ENCODE assay signal across 22 cellular contexts in the genomic region with DNA sequence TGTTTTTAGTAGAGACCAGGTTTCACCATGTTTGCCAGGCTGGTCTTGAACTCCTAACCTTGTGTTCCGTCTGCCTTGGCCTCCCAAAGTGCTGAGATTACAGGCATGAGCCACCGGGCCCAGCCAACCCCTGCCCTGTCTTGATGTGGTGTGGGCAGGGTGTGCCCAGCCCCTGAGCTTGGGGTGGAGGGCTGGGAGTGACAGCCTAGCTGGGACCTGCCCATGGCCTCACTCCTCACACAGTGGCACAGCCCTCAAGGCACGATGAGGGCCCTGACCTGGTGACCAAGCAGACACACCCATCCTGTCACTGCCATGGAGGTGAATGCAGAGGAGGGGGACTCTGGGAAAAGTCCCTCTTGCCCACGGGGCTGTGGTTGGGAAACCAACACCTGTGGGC. TPM values are rescaled to one million over a fixed set of nuclear protein-coding genes. Genes with fewer than 3 reads are reported as not detected.
DNase-seq lines count a peak whose midpoint lies in the region; ATAC-seq and TF ChIP-seq lines count a peak whose summit lies in the region.
"Had no signal": no experiment of that assay in that cellular context is flagged by ENCODE, and none has a peak within 500 bp of the region (broad histone marks: within the 10 kb centered on the region; RNA-seq: fewer than 3 reads in every experiment).

No MANE protein-coding gene starts in this region.

- peak; percentile 61 for DNase-seq in activated naive CD4-positive, alpha-beta T cell treated with anti-CD3 and anti-CD28 coated beads, Interleukin-2, amount 10 ng/mL, durations not matched to agents 7 days and 5 days
- no peak for DNase-seq in activated naive CD4-positive, alpha-beta T cell (lab: John Stamatoyannopoulos, UW)
- DNase-seq in activated T-helper 2 cell treated with anti-CD3 and anti-CD28 coated beads, Interferon-gamma antibody, Interleukin-2, Interleukin-4, amounts not matched to agents 10 μg/mL and 5 μg/mL and 100 μg/mL, durations not matched to agents 14 hours and 24 hours and 36 hours (ENCODE audit: low spot score), result no peak
- DNase-seq in mucosa of descending colon (peak in 2 of 3 donors; percentile 42 to 46), foreskin fibroblast (no peak), SW480 (ENCODE audit: low spot score) (no peak)
- no peak for DNase-seq in effector CD8-positive, alpha-beta T cell (lab: John Stamatoyannopoulos, UW)
- DNase-seq: Calu3; dermis blood vessel endothelial cell; GDM1; head of caudate nucleus; mesendoderm; NCI-H2107; NCI-H69; occipital lobe; sigmoid colon; stimulated activated CD4-positive, alpha-beta T cell treated with anti-CD3 and anti-CD28 coated beads, Interleukin-4, amount 100 ng/mL, for 24 hours; WERI-Rb-1 had no signal

- H3K27ac Mint-ChIP-seq in activated naive CD4-positive, alpha-beta T cell treated with anti-CD3 and anti-CD28 coated beads, Interleukin-2, amount 10 ng/mL, durations not matched to agents 7 days and 5 days, result peak overlapping the region; percentile 100
- peak overlapping the region; percentile 96 for H3K27ac Mint-ChIP-seq in activated T-helper 2 cell treated with anti-CD3 and anti-CD28 coated beads, Interferon-gamma antibody, Interleukin-2, Interleukin-4, amounts not matched to agents 10 μg/mL and 5 μg/mL and 100 μg/mL, durations not matched to agents 14 hours and 24 hours and 36 hours

- peaks cover 29% of the 10 kb centered on the region for H3K4me1 ChIP-seq in mucosa of descending colon (ENCODE audit: low read depth)

- no peaks in the 10 kb centered on the region for H3K36me3 ChIP-seq in mucosa of descending colon (ENCODE audit: low read depth)
- H3K36me3 ChIP-seq: sigmoid colon, WERI-Rb-1 had no signal

- CTCF ChIA-PET in activated naive CD4-positive, alpha-beta T cell treated with anti-CD3 and anti-CD28 coated beads, Interleukin-2, amount 10 ng/mL, durations not matched to agents 7 days and 5 days (lab: Charles Lee), result interaction anchor here (0.9 to 1.7 kb wide), 2 partner anchors 9 to 18 kb away, joined by 3 to 4 read pairs; no protein-coding TSS in a partner anchor

- H3K4me3 ChIP-seq in mucosa of descending colon, result no peak overlapping the region
- no peak overlapping the region for H3K4me3 ChIP-seq in foreskin fibroblast (ENCODE audit: low read depth in 1 of 2, low read length in 2 of 2)
- H3K4me3 ChIP-seq: esophagus muscularis mucosa, sigmoid colon had no signal

- peaks cover 58% of the 10 kb centered on the region for H3K36me3 Mint-ChIP-seq in activated naive CD4-positive, alpha-beta T cell treated with anti-CD3 and anti-CD28 coated beads, Interleukin-2, amount 10 ng/mL, durations not matched to agents 7 days and 5 days
- H3K36me3 Mint-ChIP-seq in activated T-helper 2 cell treated with anti-CD3 and anti-CD28 coated beads, Interferon-gamma antibody, Interleukin-2, Interleukin-4, amounts not matched to agents 10 μg/mL and 5 μg/mL and 100 μg/mL, durations not matched to agents 14 hours and 24 hours and 36 hours (ENCODE audit: low read depth), result peaks cover 51% of the 10 kb centered on the region

- H3K9me3 ChIP-seq in mucosa of descending colon, result no peaks in the 10 kb centered on the region
- H3K9me3 ChIP-seq: esophagus muscularis mucosa, sigmoid colon had no signal

- H3K27me3 Mint-ChIP-seq in activated naive CD4-positive, alpha-beta T cell treated with anti-CD3 and anti-CD28 coated beads, Interleukin-2, amount 10 ng/mL, durations not matched to agents 7 days and 5 days, result no peaks in the 10 kb centered on the region
- H3K27me3 Mint-ChIP-seq in activated T-helper 2 cell treated with anti-CD3 and anti-CD28 coated beads, Interferon-gamma antibody, Interleukin-2, Interleukin-4, amounts not matched to agents 10 μg/mL and 5 μg/mL and 100 μg/mL, durations not matched to agents 14 hours and 24 hours and 36 hours (ENCODE audit: low read depth), result no peaks in the 10 kb centered on the region

- intact Hi-C loops in activated T-helper 2 cell treated with anti-CD3 and anti-CD28 coated beads, Interferon-gamma antibody, Interleukin-2, Interleukin-4, amounts not matched to agents 10 μg/mL and 5 μg/mL and 100 μg/mL, durations not matched to agents 14 hours and 24 hours and 36 hours (cut with micrococcal nuclease), result no loop called here
- intact Hi-C loops in mucosa of descending colon (cut with DNase I, micrococcal nuclease), result no loop called here

- H3K9me3 Mint-ChIP-seq in activated naive CD4-positive, alpha-beta T cell treated with anti-CD3 and anti-CD28 coated beads, Interleukin-2, amount 10 ng/mL, durations not matched to agents 7 days and 5 days, result no peaks in the 10 kb centered on the region
- no peaks in the 10 kb centered on the region for H3K9me3 Mint-ChIP-seq in activated T-helper 2 cell treated with anti-CD3 and anti-CD28 coated beads, Interferon-gamma antibody, Interleukin-2, Interleukin-4, amounts not matched to agents 10 μg/mL and 5 μg/mL and 100 μg/mL, durations not matched to agents 14 hours and 24 hours and 36 hours

- no peak for ATAC-seq in mucosa of descending colon
- ATAC-seq in HG03139 (IDR thresholded peaks at IDR 0.05; ENCODE audit: unreplicated experiment), result no peak
- ATAC-seq: HCT116 had no signal

- peak overlapping the region; percentile 95 for H3K4me3 Mint-ChIP-seq in activated naive CD4-positive, alpha-beta T cell treated with anti-CD3 and anti-CD28 coated beads, Interleukin-2, amount 10 ng/mL, durations not matched to agents 7 days and 5 days
- H3K4me3 Mint-ChIP-seq in activated T-helper 2 cell treated with anti-CD3 and anti-CD28 coated beads, Interferon-gamma antibody, Interleukin-2, Interleukin-4, amounts not matched to agents 10 μg/mL and 5 μg/mL and 100 μg/mL, durations not matched to agents 14 hours and 24 hours and 36 hours (ENCODE audit: low read depth), result peak overlapping the region; percentile 99

- peaks cover 80% of the 10 kb centered on the region for H3K4me1 Mint-ChIP-seq in activated naive CD4-positive, alpha-beta T cell treated with anti-CD3 and anti-CD28 coated beads, Interleukin-2, amount 10 ng/mL, durations not matched to agents 7 days and 5 days
- H3K4me1 Mint-ChIP-seq in activated T-helper 2 cell treated with anti-CD3 and anti-CD28 coated beads, Interferon-gamma antibody, Interleukin-2, Interleukin-4, amounts not matched to agents 10 μg/mL and 5 μg/mL and 100 μg/mL, durations not matched to agents 14 hours and 24 hours and 36 hours (ENCODE audit: low read depth), result peaks cover 58% of the 10 kb centered on the region

- no peak for TF ChIP-seq CTCF in mucosa of descending colon (IDR thresholded peaks at IDR 0.05)
- no peak for TF ChIP-seq CTCF in foreskin fibroblast (IDR thresholded peaks at IDR 0.05; ENCODE audit: low read depth, low read length)

RNA-seq across cellular contexts. Expression of a gene that starts 3.0 kb away (rescaled TPM):
- total RNA-seq in activated T-helper 2 cell treated with anti-CD3 and anti-CD28 coated beads, Interferon-gamma antibody, Interleukin-2, Interleukin-4, amounts not matched to agents 10 μg/mL and 5 μg/mL and 100 μg/mL, durations not matched to agents 14 hours and 24 hours and 36 hours, result 773 and 798 TPM in 2 replicates
- total RNA-seq in mucosa of descending colon, result 100 to 1,000 TPM; 394 to 627 (median 413) TPM

RNA-seq across cellular contexts. Expression of a gene that starts 22.1 kb away (rescaled TPM):
- 7.7 TPM in 2 replicates for total RNA-seq in activated T-helper 2 cell treated with anti-CD3 and anti-CD28 coated beads, Interferon-gamma antibody, Interleukin-2, Interleukin-4, amounts not matched to agents 10 μg/mL and 5 μg/mL and 100 μg/mL, durations not matched to agents 14 hours and 24 hours and 36 hours
- 1 to 10 TPM in 2 of 3 donors, under 1 TPM in 1; 0.69 to 4.0 (median 2.1) TPM for total RNA-seq in mucosa of descending colon
- total RNA-seq: dermis blood vessel endothelial cell had no signal

RNA-seq across cellular contexts. Expression of a gene that starts 30.6 kb away (rescaled TPM):
- not detected in 2 replicates for total RNA-seq in activated T-helper 2 cell treated with anti-CD3 and anti-CD28 coated beads, Interferon-gamma antibody, Interleukin-2, Interleukin-4, amounts not matched to agents 10 μg/mL and 5 μg/mL and 100 μg/mL, durations not matched to agents 14 hours and 24 hours and 36 hours
- not detected for total RNA-seq in mucosa of descending colon
- total RNA-seq: Calu3, dermis blood vessel endothelial cell, esophagus muscularis mucosa, occipital lobe, sigmoid colon, urinary bladder had no signal

RNA-seq across cellular contexts. Expression of a gene that starts 31.7 kb away (rescaled TPM):
- total RNA-seq in activated T-helper 2 cell treated with anti-CD3 and anti-CD28 coated beads, Interferon-gamma antibody, Interleukin-2, Interleukin-4, amounts not matched to agents 10 μg/mL and 5 μg/mL and 100 μg/mL, durations not matched to agents 14 hours and 24 hours and 36 hours, result 0.71 and 0.84 TPM in 2 replicates
- 100 to 1,000 TPM in 1 of 3 donors, 10 to 100 TPM in 2; 49.1 to 102 (median 75.5) TPM for total RNA-seq in mucosa of descending colon
- total RNA-seq: dermis blood vessel endothelial cell, occipital lobe had no signal

RNA-seq across cellular contexts. Expression of a gene that starts 43.9 kb away (rescaled TPM):
- total RNA-seq in activated T-helper 2 cell treated with anti-CD3 and anti-CD28 coated beads, Interferon-gamma antibody, Interleukin-2, Interleukin-4, amounts not matched to agents 10 μg/mL and 5 μg/mL and 100 μg/mL, durations not matched to agents 14 hours and 24 hours and 36 hours, result 0.09 and 0.18 TPM in 2 replicates
- 10 to 100 TPM in 2 of 3 donors, 1 to 10 TPM in 1; 8.5 to 10.2 (median 10.2) TPM for total RNA-seq in mucosa of descending colon

Comparison
In these comparisons a context has a peak if more than half of its experiments do, and no peak if none do; other contexts are left out.
1. DNase-seq: peak in activated naive CD4-positive, alpha-beta T cell treated with anti-CD3 and anti-CD28 coated beads, Interleukin-2, amount 10 ng/mL, durations not matched to agents 7 days and 5 days (single experiment) and mucosa of descending colon (2 of 3); none in activated naive CD4-positive, alpha-beta T cell (0 of 4), activated T-helper 2 cell treated with anti-CD3 and anti-CD28 coated beads, Interferon-gamma antibody, Interleukin-2, Interleukin-4, amounts not matched to agents 10 μg/mL and 5 μg/mL and 100 μg/mL, durations not matched to agents 14 hours and 24 hours and 36 hours (single experiment), effector CD8-positive, alpha-beta T cell (single experiment), foreskin fibroblast (0 of 2) and SW480 (single experiment).